ENCODE assay signal across 8 cellular contexts in the genomic region with DNA sequence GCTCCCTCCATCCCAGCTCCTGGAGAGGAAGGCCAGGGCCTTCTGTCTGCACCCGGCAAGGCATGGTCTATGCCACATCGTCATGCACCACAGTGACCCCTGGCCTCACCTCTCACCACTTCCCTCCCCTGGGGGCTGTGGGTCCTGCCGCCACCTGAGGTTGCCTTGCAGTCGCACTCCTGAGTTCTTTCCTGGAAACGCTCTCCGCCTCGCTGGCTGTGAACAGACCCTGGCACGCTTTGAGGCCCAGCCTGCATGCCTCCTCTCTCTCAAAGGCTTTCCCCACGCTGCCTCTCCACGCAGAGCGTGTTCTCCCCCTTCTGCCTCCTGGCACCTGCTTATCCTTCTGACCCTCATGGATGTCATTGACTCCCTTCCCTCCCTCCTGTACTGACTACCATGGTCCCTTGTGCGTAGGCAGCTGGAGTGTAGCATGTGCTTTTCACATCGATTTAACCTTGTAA. TPM values are rescaled to one million over a fixed set of nuclear protein-coding genes. Genes with fewer than 3 reads are reported as not detected.
A peak's percentile ranks its signal among the peaks of the same experiment; 100 is the strongest.
DNase-seq lines count a peak whose midpoint lies in the region; ATAC-seq and TF ChIP-seq lines count a peak whose summit lies in the region.
"Had no signal": no experiment of that assay in that cellular context is flagged by ENCODE, and none has a peak within 500 bp of the region (broad histone marks: within the 10 kb centered on the region; RNA-seq: fewer than 3 reads in every experiment).

No MANE protein-coding gene starts in this region.

- H3K36me3 Mint-ChIP-seq in GM23338 (ENCODE audit: low read depth): 0 out of 3 replicates have a peak, but pooled peaks cover under 1% of the 10 kb centered on the region
- peaks cover 7% of the 10 kb centered on the region for H3K36me3 Mint-ChIP-seq in effector memory CD8-positive, alpha-beta T cell (ENCODE audit: insufficient read depth)

- H4K20me1 ChIP-seq in GM23338 (replicated peaks; ENCODE audit: insufficient read depth): peaks cover 17% of the 10 kb centered on the region

- no peaks in the 10 kb centered on the region for H3K36me3 ChIP-seq in GM23338 (ENCODE audit: insufficient read depth)
- no peaks in the 10 kb centered on the region for H3K36me3 ChIP-seq in SJCRH30
- peaks cover 0 to 4% (median 3%) of the 10 kb centered on the region in 3 donors for H3K36me3 ChIP-seq in skeletal muscle tissue (ENCODE audit: control insufficient read depth in 3 of 3, insufficient read depth in 3 of 3, low read length in 3 of 3)

- POLR2A ChIA-PET in HEK293T (lab: Yijun Ruan, JAX): no interaction called here

- H3K27me3 ChIP-seq in GM23338 (ENCODE audit: insufficient read depth) (no peaks in the 10 kb centered on the region), SJCRH30 (no peaks in the 10 kb centered on the region), skeletal muscle tissue (ENCODE audit: control insufficient read depth in 3 of 3, insufficient read depth in 3 of 3, low read length in 3 of 3) (no peaks in the 10 kb centered on the region)

- no peaks in the 10 kb centered on the region for H3K27me3 Mint-ChIP-seq in GM23338 (ENCODE audit: insufficient read depth, low read depth, poor library complexity)
- H3K27me3 Mint-ChIP-seq in effector memory CD8-positive, alpha-beta T cell: no peaks in the 10 kb centered on the region

- H3K4me1 ChIP-seq in GM23338 (ENCODE audit: insufficient read depth) (peaks cover 4% of the 10 kb centered on the region; the same call in 1 of the 2 replicates), SJCRH30 (peaks cover 14% of the 10 kb centered on the region), skeletal muscle tissue (ENCODE audit: control insufficient read depth in 3 of 3, insufficient read depth in 3 of 3, low read length in 3 of 3) (peaks cover 55 to 67% (median 57%) of the 10 kb centered on the region in 3 donors)

- no peak overlapping the region for H3K4me3 Mint-ChIP-seq in GM23338
- H3K4me3 Mint-ChIP-seq in effector memory CD8-positive, alpha-beta T cell: no peak overlapping the region

- peaks cover 9% of the 10 kb centered on the region for H3K4me1 Mint-ChIP-seq in GM23338
- peaks cover 22 to 35% of the 10 kb centered on the region in 2 donors for H3K4me1 Mint-ChIP-seq in effector memory CD8-positive, alpha-beta T cell (ENCODE audit: low read depth in 2 of 2)

- no peak overlapping the region for H3K27ac Mint-ChIP-seq in GM23338
- H3K27ac Mint-ChIP-seq in effector memory CD8-positive, alpha-beta T cell: no peak overlapping the region

- DNase-seq in GM23338 (ENCODE audit: low spot score) (no peak), SJCRH30 (peak; percentile 28 to 48), lower leg skin (ENCODE audit: low spot score in 2 of 2) (no peak), HEK293T (ENCODE audit: extremely low spot score) (no peak), DMS114 treated with DMSO at 0.1 percent for 48 hours (lab: John Stamatoyannopoulos, UW; ENCODE audit: unreplicated experiment) (no peak)
- peak in 1 of 3 experiments; percentile 4 for DNase-seq in effector memory CD8-positive, alpha-beta T cell
- DNase-seq: retina had no signal

- no peak for TF ChIP-seq CTCF in GM23338 (conservative IDR thresholded peaks at IDR 0.05; ENCODE audit: low read depth in 2 of 2)
- TF ChIP-seq CTCF in lower leg skin (IDR thresholded peaks at IDR 0.05): no peak

- peak overlapping the region; percentile 47 to 63 (median 48) for H3K9ac ChIP-seq in skeletal muscle tissue (ENCODE audit: low read depth in 1 of 3, low read length in 3 of 3)

- no peaks in the 10 kb centered on the region for H3K9me2 ChIP-seq in GM23338 (ENCODE audit: insufficient read depth)

- intact Hi-C loops in lower leg skin (cut with DNase I; ENCODE audit: low total_unique reads): no loop called here

- H3K27ac ChIP-seq in GM23338 (ENCODE audit: low read depth) (no peak overlapping the region), SJCRH30 (no peak overlapping the region), skeletal muscle tissue (ENCODE audit: low read depth, low read length) (peak overlapping the region; percentile 59)

- H3K4me3 ChIP-seq in GM23338 (no peak overlapping the region), SJCRH30 (no peak overlapping the region), skeletal muscle tissue (ENCODE audit: low read length in 3 of 3) (peak overlapping the region; percentile 30 to 47 (median 33)), lower leg skin (ENCODE audit: low read depth, poor library complexity, severe bottlenecking) (no peak overlapping the region)

- no peaks in the 10 kb centered on the region for H3K9me3 ChIP-seq in SJCRH30 (replicated peaks)
- no peaks in the 10 kb centered on the region for H3K9me3 ChIP-seq in skeletal muscle tissue (ENCODE audit: control insufficient read depth in 3 of 3, low read length in 3 of 3)

- ATAC-seq in GM23338: peak; percentile 60
- peak; percentile 69 for ATAC-seq in effector memory CD8-positive, alpha-beta T cell (replicated peaks)

- no peak overlapping the region for H2AFZ ChIP-seq in GM23338

- TF ChIP-seq POLR2A in lower leg skin (IDR thresholded peaks at IDR 0.05): no peak

- no peaks in the 10 kb centered on the region for H3F3A ChIP-seq in GM23338 (replicated peaks; ENCODE audit: low read depth)

- no peak overlapping the region for H3K4me2 ChIP-seq in GM23338

- no peaks in the 10 kb centered on the region for H3K9me3 Mint-ChIP-seq in GM23338
- no peaks in the 10 kb centered on the region for H3K9me3 Mint-ChIP-seq in effector memory CD8-positive, alpha-beta T cell

- WGBS in lower leg skin, 2 donors: 63 to 76% methylated on average over 13 of the region's 13 CpGs

- peaks cover 73% of the 10 kb centered on the region for H3K79me2 ChIP-seq in GM23338 (replicated peaks; ENCODE audit: insufficient read depth)

- CTCF ChIA-PET in HEK293T (lab: Yijun Ruan, JAX): no interaction called here

TF ChIP-seq in GM23338, 12 proteins besides CTCF, POLR2A, EP300 and RAD21 (continues in another document):
- TF ChIP-seq REST (IDR thresholded peaks at IDR 0.05; ENCODE audit: unreplicated experiment): no peak

TF ChIP-seq in HEK293T, 16 proteins besides CTCF, POLR2A, EP300 and RAD21:
- TF ChIP-seq LEF1 (IDR thresholded peaks at IDR 0.05; ENCODE audit: borderline replicate concordance) (no peak), SP1 (IDR thresholded peaks at IDR 0.05) (no peak), TARDBP (IDR thresholded peaks at IDR 0.05) (no peak), ZNF384 (IDR thresholded peaks at IDR 0.05) (no peak), FOXA1 (IDR thresholded peaks at IDR 0.05) (no peak), FOXK2 (IDR thresholded peaks at IDR 0.05) (no peak), BHLHE40 (IDR thresholded peaks at IDR 0.05; ENCODE audit: borderline replicate concordance) (no peak), ARNT (IDR thresholded peaks at IDR 0.05) (no peak), HDGF (IDR thresholded peaks at IDR 0.05; ENCODE audit: borderline replicate concordance) (no peak), CTBP1 (IDR thresholded peaks at IDR 0.05; ENCODE audit: borderline replicate concordance) (no peak), ELF4 (IDR thresholded peaks at IDR 0.05) (no peak), SUZ12 (IDR thresholded peaks at IDR 0.05) (no peak), FOXM1 (IDR thresholded peaks at IDR 0.05; ENCODE audit: borderline replicate concordance) (no peak), L3MBTL2 (conservative IDR thresholded peaks at IDR 0.05) (no peak)

RNA-seq across cellular contexts. Expression of gene SEC14L1, which starts 45.4 kb away (rescaled TPM):
- total RNA-seq in GM23338 (2014; rRNA removed; shearing (Covaris generic)): 54.8 and 81.8 TPM in 2 replicates
- 26.8 and 32.3 TPM in 2 replicates for polyA plus RNA-seq in GM23338 (2016; fragmentation: Nextera tagmentation; extraction: Ambion mirVana)
- total RNA-seq in SJCRH30 (2014; rRNA removed; shearing (Covaris generic)): 40.7 and 50.0 TPM in 2 replicates
- 83.5 TPM for total RNA-seq in skeletal muscle tissue
- total RNA-seq in lower leg skin: 10 to 100 TPM; 19.1 to 59.5 (median 46.3) TPM

Comparison
In these comparisons a context has a peak if more than half of its experiments do, and no peak if none do; other contexts are left out.
1. DNase-seq: peak in SJCRH30 (2 of 2); none in GM23338 (single experiment), lower leg skin (0 of 2), HEK293T (single experiment) and DMS114 treated with DMSO at 0.1 percent for 48 hours (single experiment).
2. H3K4me3 ChIP-seq: peak in skeletal muscle tissue (3 of 3); none in GM23338 (single experiment), SJCRH30 (single experiment) and lower leg skin (single experiment).